ENCODE assay signal across 3 cellular contexts in the genomic region with DNA sequence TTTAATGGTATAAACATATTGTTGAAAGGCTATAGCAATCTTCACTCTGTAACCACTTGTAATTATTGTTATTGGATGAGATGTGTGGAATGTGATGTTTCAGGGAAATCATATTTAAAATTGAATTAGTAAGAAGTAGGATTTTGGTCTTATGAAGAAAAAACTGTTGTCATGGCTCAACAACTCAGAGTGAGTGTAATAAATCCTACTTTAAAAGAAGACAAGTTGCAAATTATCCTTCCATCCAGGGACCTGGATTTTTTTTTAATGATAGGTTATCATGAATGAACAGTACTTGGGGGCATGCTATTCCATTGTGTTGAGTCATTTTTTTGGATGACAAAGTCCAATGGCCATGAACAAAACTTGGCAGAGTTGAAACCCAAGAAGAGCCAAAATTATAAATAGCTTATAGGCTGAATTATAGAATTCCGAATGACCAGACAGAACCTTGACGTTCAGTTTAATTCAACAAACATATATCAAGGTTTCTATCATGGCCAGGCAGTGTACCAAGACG.
TF ChIP-seq lines count a peak whose summit lies in the region.

No MANE protein-coding gene starts in this region.

TF ChIP-seq in SK-N-SH treated with all-trans-retinoic acid at 6 μM for 48 hours, 23 proteins besides CTCF, POLR2A, EP300 and RAD21:
- no peak for TF ChIP-seq BACH2 (CRISPR knock-in tag; IDR thresholded peaks at IDR 0.05; ENCODE audit: borderline replicate concordance)
- no peak for TF ChIP-seq CSDC2 (CRISPR knock-in tag; IDR thresholded peaks at IDR 0.05)
- no peak for TF ChIP-seq POU6F1 (CRISPR knock-in tag; IDR thresholded peaks at IDR 0.05; ENCODE audit: borderline replicate concordance, low read depth)
- peak; percentile 21; the same call in 1 of the 2 replicates for TF ChIP-seq TCF4 (CRISPR knock-in tag; IDR thresholded peaks at IDR 0.05; ENCODE audit: borderline replicate concordance)
- no peak for TF ChIP-seq ARNTL (CRISPR knock-in tag; IDR thresholded peaks at IDR 0.05; ENCODE audit: borderline replicate concordance, low read depth)
- TF ChIP-seq PPARA (CRISPR knock-in tag; IDR thresholded peaks at IDR 0.05; ENCODE audit: borderline replicate concordance) = no peak
- no peak for TF ChIP-seq ZNF8 (CRISPR knock-in tag; IDR thresholded peaks at IDR 0.05)
- TF ChIP-seq, protein P1, sequence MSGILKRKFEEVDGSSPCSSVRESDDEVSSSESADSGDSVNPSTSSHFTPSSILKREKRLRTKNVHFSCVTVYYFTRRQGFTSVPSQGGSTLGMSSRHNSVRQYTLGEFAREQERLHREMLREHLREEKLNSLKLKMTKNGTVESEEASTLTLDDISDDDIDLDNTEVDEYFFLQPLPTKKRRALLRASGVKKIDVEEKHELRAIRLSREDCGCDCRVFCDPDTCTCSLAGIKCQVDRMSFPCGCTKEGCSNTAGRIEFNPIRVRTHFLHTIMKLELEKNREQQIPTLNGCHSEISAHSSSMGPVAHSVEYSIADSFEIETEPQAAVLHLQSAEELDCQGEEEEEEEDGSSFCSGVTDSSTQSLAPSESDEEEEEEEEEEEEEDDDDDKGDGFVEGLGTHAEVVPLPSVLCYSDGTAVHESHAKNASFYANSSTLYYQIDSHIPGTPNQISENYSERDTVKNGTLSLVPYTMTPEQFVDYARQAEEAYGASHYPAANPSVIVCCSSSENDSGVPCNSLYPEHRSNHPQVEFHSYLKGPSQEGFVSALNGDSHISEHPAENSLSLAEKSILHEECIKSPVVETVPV (CRISPR knock-in tag; IDR thresholded peaks at IDR 0.05) = no peak
- TF ChIP-seq TOX (CRISPR knock-in tag; IDR thresholded peaks at IDR 0.05; ENCODE audit: borderline replicate concordance) = no peak
- TF ChIP-seq ISL1 (CRISPR knock-in tag; IDR thresholded peaks at IDR 0.05) = peak; percentile 93
- no peak for TF ChIP-seq RARB (CRISPR knock-in tag; IDR thresholded peaks at IDR 0.05)

TF ChIP-seq in SK-N-SH, 30 proteins besides CTCF, POLR2A, EP300 and RAD21:
- no peak for TF ChIP-seq USF1 (IDR thresholded peaks at IDR 0.05; ENCODE audit: borderline replicate concordance, low read depth)
- no peak for TF ChIP-seq TEAD4 (IDR thresholded peaks at IDR 0.05; ENCODE audit: borderline replicate concordance, insufficient read depth)
- TF ChIP-seq SIN3A (IDR thresholded peaks at IDR 0.05; ENCODE audit: borderline replicate concordance, low read depth, low read length) = no peak
- TF ChIP-seq FOXJ3 (CRISPR knock-in tag; IDR thresholded peaks at IDR 0.05) = no peak
- no peak for TF ChIP-seq POLR2AphosphoS5 (IDR thresholded peaks at IDR 0.05; ENCODE audit: low read depth, low read length)
- TF ChIP-seq NFIC (IDR thresholded peaks at IDR 0.05; ENCODE audit: borderline replicate concordance) = no peak
- no peak for TF ChIP-seq USF2 (IDR thresholded peaks at IDR 0.05; ENCODE audit: borderline replicate concordance, low read depth, low read length)
- no peak for TF ChIP-seq PBX3 (IDR thresholded peaks at IDR 0.05)
- no peak for TF ChIP-seq REST (IDR thresholded peaks at IDR 0.05; ENCODE audit: low read depth, low read length)
- TF ChIP-seq RFX5 (IDR thresholded peaks at IDR 0.05; ENCODE audit: low read length) = no peak
- TF ChIP-seq FOSL2 (IDR thresholded peaks at IDR 0.05; ENCODE audit: borderline replicate concordance, low read depth) = no peak
- TF ChIP-seq, protein P2, sequence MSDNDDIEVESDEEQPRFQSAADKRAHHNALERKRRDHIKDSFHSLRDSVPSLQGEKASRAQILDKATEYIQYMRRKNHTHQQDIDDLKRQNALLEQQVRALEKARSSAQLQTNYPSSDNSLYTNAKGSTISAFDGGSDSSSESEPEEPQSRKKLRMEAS (IDR thresholded peaks at IDR 0.05; ENCODE audit: low read depth) = no peak
- TF ChIP-seq MXI1 (IDR thresholded peaks at IDR 0.05; ENCODE audit: low read depth, low read length) = no peak
TF ChIP-seq in SK-N-SH: peak in this region for 0.

TF ChIP-seq in IMR-90, 13 proteins besides CTCF, POLR2A, EP300 and RAD21:
- TF ChIP-seq CEBPB (IDR thresholded peaks at IDR 0.05; ENCODE audit: low read depth, low read length) (no peak), MAFK (IDR thresholded peaks at IDR 0.05; ENCODE audit: low read depth, low read length) (no peak), SMC3 (IDR thresholded peaks at IDR 0.05; ENCODE audit: low read depth, low read length) (no peak), FOS (IDR thresholded peaks at IDR 0.05; ENCODE audit: low read depth, low read length) (no peak), CHD1 (IDR thresholded peaks at IDR 0.05; ENCODE audit: low read depth, low read length) (no peak), RCOR1 (IDR thresholded peaks at IDR 0.05; ENCODE audit: insufficient replicate concordance, low read length) (no peak), MXI1 (IDR thresholded peaks at IDR 0.05; ENCODE audit: borderline replicate concordance, low read depth, low read length) (no peak), USF2 (IDR thresholded peaks at IDR 0.05; ENCODE audit: low read depth, low read length) (no peak), ELK1 (IDR thresholded peaks at IDR 0.05; ENCODE audit: borderline replicate concordance, low read depth, low read length) (no peak), RFX5 (IDR thresholded peaks at IDR 0.05; ENCODE audit: low read depth, low read length) (no peak), NFE2L2 (IDR thresholded peaks at IDR 0.05; ENCODE audit: low read depth, low read length) (no peak), BHLHE40 (IDR thresholded peaks at IDR 0.05; ENCODE audit: low read depth, low read length) (no peak), MAZ (IDR thresholded peaks at IDR 0.05; ENCODE audit: borderline replicate concordance, low read depth, low read length) (no peak)
